ENCODE assay signal across 15 cellular contexts in genomic region chr11:57001674-57002401, GRCh38. TPM values are rescaled to one million over a fixed set of nuclear protein-coding genes. Genes with fewer than 3 reads are reported as not detected.
DNase-seq lines count a peak whose midpoint lies in the region; ATAC-seq, FAIRE-seq and TF ChIP-seq lines count a peak whose summit lies in the region.
"Had no signal": no experiment of that assay in that cellular context is flagged by ENCODE, and none has a peak within 500 bp of the region (broad histone marks: within the 10 kb centered on the region; RNA-seq: fewer than 3 reads in every experiment).

No MANE protein-coding gene starts in this region.

- H3K4ac ChIP-seq in IMR-90 (ENCODE audit: low read depth, low read length): no peak overlapping the region
- no peak overlapping the region for H3K4ac ChIP-seq in mesenchymal stem cell (ENCODE audit: low read depth in 1 of 2, low read length in 2 of 2)

- H3K14ac ChIP-seq in IMR-90 (replicated peaks; ENCODE audit: low read depth, low read length): no peak overlapping the region
- H3K14ac ChIP-seq in mesenchymal stem cell (ENCODE audit: low read length in 2 of 2): no peak overlapping the region

- H2BK120ac ChIP-seq in IMR-90 (ENCODE audit: low read depth, low read length): no peak overlapping the region
- H2BK120ac ChIP-seq in mesenchymal stem cell (ENCODE audit: low read depth, low read length): no peak overlapping the region

- H2BK20ac ChIP-seq in IMR-90 (ENCODE audit: low read depth, low read length): no peak overlapping the region

- no peaks in the 10 kb centered on the region for H3K9me1 ChIP-seq in IMR-90 (ENCODE audit: insufficient read depth, low read length)
- no peaks in the 10 kb centered on the region for H3K9me1 ChIP-seq in K562 (ENCODE audit: control insufficient read depth, insufficient read depth, low read length)

- H4K91ac ChIP-seq in IMR-90 (ENCODE audit: insufficient read depth, low read depth, low read length) (no peak overlapping the region), mesenchymal stem cell (ENCODE audit: low read length) (no peak overlapping the region)

- no peak overlapping the region for H2AK9ac ChIP-seq in IMR-90 (replicated peaks; ENCODE audit: low read depth, low read length, poor library complexity)

- no peak overlapping the region for H3K18ac ChIP-seq in IMR-90 (ENCODE audit: low read depth, low read length)
- H3K18ac ChIP-seq in mesenchymal stem cell (ENCODE audit: low read depth in 1 of 2, low read length in 2 of 2): no peak overlapping the region

- no peak overlapping the region for H3K4me2 ChIP-seq in IMR-90 (ENCODE audit: low read depth, low read length)
- H3K4me2 ChIP-seq in K562 (ENCODE audit: insufficient read depth, low read length): no peak overlapping the region
- H3K4me2 ChIP-seq in mesenchymal stem cell (ENCODE audit: low read length, poor library complexity, severe bottlenecking): no peak overlapping the region

- no peak for TF ChIP-seq POLR2A in IMR-90 (IDR thresholded peaks at IDR 0.05; ENCODE audit: low read depth, low read length)
- TF ChIP-seq POLR2A in K562 (conservative IDR thresholded peaks at IDR 0.05): no peak
- TF ChIP-seq POLR2A in stomach (IDR thresholded peaks at IDR 0.05): no peak

- dilution Hi-C loops in IMR-90 (cut with HindIII; ENCODE audit: low sequenced_read_pairs, unreplicated experiment): no loop called here

- H3K79me1 ChIP-seq in IMR-90 (ENCODE audit: low read depth in 1 of 2, low read length in 2 of 2): no peaks in the 10 kb centered on the region
- no peaks in the 10 kb centered on the region for H3K79me1 ChIP-seq in mesenchymal stem cell (replicated peaks; ENCODE audit: low read length, poor library complexity, severe bottlenecking)

- no peak overlapping the region for H3K56ac ChIP-seq in IMR-90 (ENCODE audit: extremely low read depth, insufficient read depth, low read length)

- H3K23ac ChIP-seq in IMR-90 (ENCODE audit: low read depth, low read length) (no peak overlapping the region), mesenchymal stem cell (ENCODE audit: low read length in 2 of 2) (no peak overlapping the region)

- H2BK5ac ChIP-seq in IMR-90 (ENCODE audit: low read depth, low read length, poor library complexity, severe bottlenecking) (no peak overlapping the region), mesenchymal stem cell (ENCODE audit: low read depth, low read length, poor library complexity, severe bottlenecking) (no peak overlapping the region)

- 100% methylated on average over 2 of the region's 14 CpGs; no CpG with 5 or more reads in 1 of the 2 experiments for WGBS in IMR-90 (ENCODE audit: extremely low coverage in 2 of 2, insufficient read length in 1 of 2), 2 experiments
- WGBS in K562 (ENCODE audit: insufficient coverage, low coverage, missing lambda C conversion rate): 18% methylated on average over 14 of the region's 14 CpGs
- WGBS in mesenchymal stem cell: 81% methylated on average over 13 of the region's 14 CpGs
- 77 to 82% (median 82%) methylated on average over 14 of the region's 14 CpGs for WGBS in stomach, 5 donors

- H2BK15ac ChIP-seq in IMR-90 (ENCODE audit: low read depth, low read length) (no peak overlapping the region), mesenchymal stem cell (ENCODE audit: low read depth, poor library complexity, severe bottlenecking) (no peak overlapping the region)

- peak; percentile 37 for FAIRE-seq in K562 (lab: Jason Lieb, UNC)
- FAIRE-seq: TTC549 had no signal

- no peak overlapping the region for H2AK5ac ChIP-seq in IMR-90 (ENCODE audit: low read depth, low read length)
- H2AK5ac ChIP-seq in mesenchymal stem cell (ENCODE audit: low read length, severe bottlenecking): no peak overlapping the region

- no peaks in the 10 kb centered on the region for H3K27me3 ChIP-seq in IMR-90 (ENCODE audit: control insufficient read depth, insufficient read depth, low read length)
- no peaks in the 10 kb centered on the region for H3K27me3 ChIP-seq in K562 (ENCODE audit: control insufficient read depth in 2 of 2, insufficient read depth in 2 of 2, low read length in 2 of 2)
- H3K27me3 ChIP-seq in mesenchymal stem cell (ENCODE audit: control insufficient read depth in 1 of 2, insufficient read depth in 1 of 2, low read length in 2 of 2): peaks cover 2 to 7% of the 10 kb centered on the region in 2 experiments
- H3K27me3 ChIP-seq in stomach: no peaks in the 10 kb centered on the region

- no TSS peak for BruUV-seq in IMR-90 (replicated peaks; lab: Mats Ljungman, UMichigan)
- BruUV-seq in K562 (replicated peaks; lab: Mats Ljungman, UMichigan): no TSS peak

- no peak overlapping the region for H4K8ac ChIP-seq in IMR-90 (ENCODE audit: low read depth in 2 of 2, low read length in 2 of 2)
- H4K8ac ChIP-seq in mesenchymal stem cell (ENCODE audit: low read length): no peak overlapping the region

- in situ Hi-C loops in IMR-90 (cut with MboI; ENCODE audit: low sequenced_read_pairs): loop anchor here (10.0 kb wide), 1 partner anchor 253 kb away; no protein-coding TSS in a partner anchor
- in situ Hi-C loops in K562 (cut with MboI): loop anchor here (10.0 kb wide), 1 partner anchor 243 kb away; no protein-coding TSS in a partner anchor

- H2AFZ ChIP-seq in IMR-90 (replicated peaks; ENCODE audit: low read length, poor library complexity): no peak overlapping the region
- H2AFZ ChIP-seq in K562 (ENCODE audit: low read depth, low read length): no peak overlapping the region
- H2AFZ ChIP-seq in mesenchymal stem cell (ENCODE audit: low read depth, low read length): no peak overlapping the region

- DNase-seq in COLO829 (ENCODE audit: low spot score) (peak; percentile 28), IMR-90 (peak; percentile 21), K562 (ENCODE audit: extremely low read depth in 1 of 4, low spot score in 3 of 4) (peak; percentile 28 to 41 (median 32)), mesenchymal stem cell (peak; percentile 11), GM03348 (ENCODE audit: low spot score) (no peak), NCI-H2171 treated with DMSO at 0.1 percent for 48 hours (lab: John Stamatoyannopoulos, UW) (no peak), stomach (no peak)
- DNase-seq: activated T-cell treated with anti-CD3 and anti-CD28 coated beads, Interleukin-2, amount 50 U/mL, for 72 hours; hippocampal formation; stimulated activated CD4-positive, alpha-beta T cell treated with anti-CD3 and anti-CD28 coated beads, Interleukin-15, amount 100 ng/mL, for 24 hours; stimulated activated naive CD4-positive, alpha-beta T cell had no signal

- H3K4me3 ChIP-seq in IMR-90 (ENCODE audit: insufficient read depth, low read depth, low read length) (no peak overlapping the region), K562 (no peak overlapping the region), mesenchymal stem cell (ENCODE audit: insufficient read depth in 1 of 2, low read depth in 1 of 2, low read length in 2 of 2) (no peak overlapping the region), stomach (no peak overlapping the region)
- H3K4me3 ChIP-seq: coronary artery had no signal

- H4K20me1 ChIP-seq in IMR-90 (ENCODE audit: insufficient read depth, low read length) (no peaks in the 10 kb centered on the region), K562 (replicated peaks; ENCODE audit: control insufficient read depth, insufficient read depth, low read length) (no peaks in the 10 kb centered on the region)

- H2BK12ac ChIP-seq in mesenchymal stem cell (ENCODE audit: low read length in 2 of 2): no peak overlapping the region

- TF ChIP-seq RAD21 in IMR-90 (IDR thresholded peaks at IDR 0.05; ENCODE audit: low read length) (peak; percentile 77), K562 (CRISPR knock-in tag; conservative IDR thresholded peaks at IDR 0.05 in 1 of 2, IDR thresholded peaks at IDR 0.05 in 1 of 2) (peak in 1 of 2 experiments; percentile 39; a peak in 2 of 4 replicates)

- intact Hi-C loops in IMR-90 (cut with micrococcal nuclease) (loop anchor here (1.0 kb wide), 1 partner anchor 247 kb away; no protein-coding TSS in a partner anchor), K562 (cut with micrococcal nuclease) (loop anchor here (1.0 to 5.0 kb wide), 3 partner anchors 115 to 338 kb away; no protein-coding TSS in a partner anchor), stomach (cut with DNase I; ENCODE audit: low total_unique reads) (no loop called here)

- peak; percentile 72 for TF ChIP-seq CTCF in IMR-90 (conservative IDR thresholded peaks at IDR 0.05; ENCODE audit: low read depth, low read length)
- TF ChIP-seq CTCF in K562 (IDR thresholded peaks at IDR 0.05 in 2 of 3, conservative IDR thresholded peaks at IDR 0.05 in 1 of 3; ENCODE audit: insufficient read depth in 2 of 3, low read depth in 1 of 3, low read length in 3 of 3): peak; percentile 45 to 61 (median 55); a peak in 5 of 6 replicates
- no peak for TF ChIP-seq CTCF in stomach (IDR thresholded peaks at IDR 0.05)

- POLR2A ChIA-PET in IMR-90 (lab: Charles Lee; ENCODE audit: unreplicated experiment): no interaction called here
- POLR2A ChIA-PET in K562 (lab: Yijun Ruan, JAX): no interaction called here

- no peak overlapping the region for H3K9ac ChIP-seq in IMR-90 (ENCODE audit: low read depth, low read length)
- H3K9ac ChIP-seq in K562 (ENCODE audit: insufficient read depth in 1 of 2, low read depth in 2 of 2, low read length in 2 of 2): no peak overlapping the region; a peak in 1 of 4 replicates
- no peak overlapping the region for H3K9ac ChIP-seq in mesenchymal stem cell (ENCODE audit: low read length)

- ATAC-seq in IMR-90 (ENCODE audit: low read depth): peak; percentile 83
- peak; percentile 88 for ATAC-seq in K562
- ATAC-seq in HG03439 (IDR thresholded peaks at IDR 0.05; ENCODE audit: unreplicated experiment): no peak
- ATAC-seq: activated T-cell treated with anti-CD3 and anti-CD28 coated beads, Interleukin-2, amount 50 U/mL, for 72 hours had no signal

- no peak for TF ChIP-seq EP300 in K562 (IDR thresholded peaks at IDR 0.05; ENCODE audit: low read length)
- TF ChIP-seq EP300 in stomach (IDR thresholded peaks at IDR 0.05): no peak

- H3K4me1 ChIP-seq in IMR-90 (ENCODE audit: control insufficient read depth, insufficient read depth, low read length): no peaks in the 10 kb centered on the region
- no peaks in the 10 kb centered on the region for H3K4me1 ChIP-seq in K562 (replicated peaks in 1 of 2; ENCODE audit: control insufficient read depth in 2 of 2, insufficient read depth in 2 of 2, low read length in 2 of 2)
- H3K4me1 ChIP-seq in mesenchymal stem cell (ENCODE audit: control insufficient read depth, insufficient read depth, low read depth, low read length): no peaks in the 10 kb centered on the region
- H3K4me1 ChIP-seq in stomach: no peaks in the 10 kb centered on the region

- no peak overlapping the region for H4K5ac ChIP-seq in IMR-90 (ENCODE audit: low read depth, low read length)

- H3K79me2 ChIP-seq in K562 (ENCODE audit: control insufficient read depth, insufficient read depth, low read length): no peaks in the 10 kb centered on the region

- H3K36me3 ChIP-seq in IMR-90 (ENCODE audit: control insufficient read depth, insufficient read depth, low read length): no peaks in the 10 kb centered on the region
- H3K36me3 ChIP-seq in K562 (ENCODE audit: control insufficient read depth, insufficient read depth, low read length): no peaks in the 10 kb centered on the region
- H3K36me3 ChIP-seq in mesenchymal stem cell (ENCODE audit: control insufficient read depth in 1 of 2, insufficient read depth in 2 of 2, low read depth in 1 of 2, low read length in 2 of 2): no peaks in the 10 kb centered on the region
- H3K36me3 ChIP-seq in stomach: no peaks in the 10 kb centered on the region

- no peaks in the 10 kb centered on the region; the same call in 1 of the 2 replicates for H3K9me3 ChIP-seq in IMR-90 (ENCODE audit: control insufficient read depth, insufficient read depth, low read length)
- no peaks in the 10 kb centered on the region for H3K9me3 ChIP-seq in K562 (replicated peaks; ENCODE audit: control insufficient read depth, insufficient read depth, low read depth, low read length)
- no peaks in the 10 kb centered on the region for H3K9me3 ChIP-seq in mesenchymal stem cell (ENCODE audit: control insufficient read depth, low read length)
- H3K9me3 ChIP-seq in stomach: peaks cover 0 to 24% (median 14%) of the 10 kb centered on the region in 4 donors

- H3K27ac ChIP-seq in IMR-90 (ENCODE audit: insufficient read depth, low read length): no peak overlapping the region
- no peak overlapping the region for H3K27ac ChIP-seq in K562 (ENCODE audit: extremely low read depth, low read depth, low read length)
- H3K27ac ChIP-seq in mesenchymal stem cell (ENCODE audit: low read length, poor library complexity, severe bottlenecking): no peak overlapping the region
- no peak overlapping the region for H3K27ac ChIP-seq in stomach
- H3K27ac ChIP-seq: coronary artery had no signal

- CTCF ChIA-PET in IMR-90 (lab: Yijun Ruan, JAX) (interaction anchor here (0.6 to 0.9 kb wide), 2 partner anchors 247 to 248 kb away, joined by 3 to 5 read pairs; no protein-coding TSS in a partner anchor), K562 (lab: Yijun Ruan, JAX; ENCODE audit: low intra/inter-chr PET ratio) (interaction anchor here (0.6 to 1.1 kb wide), 3 partner anchors 247 to 1512 kb away, joined by 3 read pairs; no protein-coding TSS in a partner anchor)

RNA-seq across cellular contexts. Expression of gene OR5AK2, which starts 13.1 kb away (rescaled TPM):
- total RNA-seq in IMR-90 (2012; rRNA removed) (not detected in 2 replicates), K562 (2014; rRNA removed) (not detected in 2 replicates), K562 (2014; rRNA removed; fragmentation: Illumina TruSeq; extraction: Trizol) (not detected in 2 replicates), K562 (2015; rRNA removed; fragmentation: Illumina TruSeq; extraction: Trizol) (not detected in 2 replicates), K562 (2021) (not detected in 2 replicates), stomach (under 1 TPM in 1 of 5 donors, not detected in 4; 0.55 TPM)
- polyA plus RNA-seq in IMR-90 (2012; rRNA removed) (not detected in 2 replicates), K562 (2011; rRNA removed) (not detected in 2 replicates), K562 (2014; fragmentation: Illumina TruSeq; extraction: Trizol) (not detected in 2 replicates), K562 (2014; fragmentation: Nextera tagmentation; extraction: Ambion mirVana) (not detected), K562 (2014; rRNA removed) (not detected in 2 replicates), stomach (not detected)
- polyA plus RNA-seq in IMR-90 (2012; cell fraction: cytosol; rRNA removed): not detected in 2 replicates
- not detected in 2 replicates for polyA plus RNA-seq in IMR-90 (2012; cell fraction: nucleus; rRNA removed; ENCODE audit: low replicate concordance)
- not detected in 2 replicates for total RNA-seq in K562 (2011; cell fraction: chromatin; rRNA removed; ENCODE audit: low replicate concordance)
- total RNA-seq in K562 (2011; cell fraction: nucleolus; rRNA removed): not detected in 2 replicates
- not detected in 2 replicates for total RNA-seq in K562 (2011; cell fraction: nucleoplasm; rRNA removed)
- polyA plus RNA-seq in K562 (2011; cell fraction: cytosol; rRNA removed): not detected in 2 replicates
- polyA plus RNA-seq in K562 (2011; cell fraction: nucleus; rRNA removed): not detected in 2 replicates
- polyA plus RNA-seq in K562 (2012): not detected in 2 replicates
- polyA minus RNA-seq in K562 (2011; rRNA and poly(A)+ RNA removed): not detected in 2 replicates
- not detected in 2 replicates for polyA minus RNA-seq in K562 (2011; cell fraction: cytosol; rRNA and poly(A)+ RNA removed)
- polyA minus RNA-seq in K562 (2011; cell fraction: nucleus; rRNA and poly(A)+ RNA removed): not detected in 2 replicates
- polyA plus RNA-seq in mesenchymal stem cell (2013, experiment 1 of 2): not detected
- not detected for polyA plus RNA-seq in mesenchymal stem cell (2013, experiment 2 of 2)
- total RNA-seq: activated T-cell treated with anti-CD3 and anti-CD28 coated beads, Interleukin-2, amount 50 U/mL, for 72 hours; Daoy had no signal

Comparison
In these comparisons a context has a peak if more than half of its experiments do, and no peak if none do; other contexts are left out.
1. DNase-seq: peak in COLO829 (single experiment), IMR-90 (single experiment), K562 (4 of 4) and mesenchymal stem cell (single experiment); none in GM03348 (single experiment), NCI-H2171 treated with DMSO at 0.1 percent for 48 hours (single experiment) and stomach (single experiment).
2. CTCF ChIP-seq: peak in IMR-90 (single experiment) and K562 (3 of 3); none in stomach (0 of 7).